1 cellular context compared by ENCODE assay signal in the genomic region with DNA sequence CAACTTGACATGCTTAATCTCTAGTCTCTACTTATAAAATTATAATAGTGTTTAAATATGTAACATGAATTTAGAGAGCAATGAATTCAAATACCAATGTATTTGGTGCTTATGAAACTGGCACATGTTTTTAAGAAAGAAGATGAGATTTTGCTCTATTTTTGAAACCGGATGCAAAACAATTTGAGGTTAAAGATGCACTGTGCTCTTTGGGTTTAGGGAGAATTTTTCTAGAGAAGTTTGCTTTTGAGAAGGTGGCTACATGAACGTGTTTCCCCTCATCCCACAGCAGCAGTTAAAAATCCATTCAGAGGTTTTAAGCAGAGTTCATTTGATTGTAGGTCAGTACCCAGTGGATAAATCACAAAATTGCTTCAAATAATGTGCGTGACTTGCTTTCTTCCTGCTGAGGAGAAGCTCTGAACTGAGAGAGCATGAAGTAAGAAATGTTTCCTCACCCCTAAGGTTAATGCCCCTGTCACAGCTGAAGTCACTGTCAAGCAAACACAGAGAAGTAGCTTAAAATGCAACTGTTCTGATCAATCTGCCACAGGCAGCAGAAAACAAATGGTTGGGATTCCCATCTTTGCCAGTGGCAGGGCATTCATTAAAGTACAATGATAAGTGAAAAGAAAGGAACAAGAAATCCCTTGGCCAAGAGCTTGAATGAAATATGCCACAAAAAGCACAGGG.
TF ChIP-seq lines count a peak whose summit lies in the region.

No MANE protein-coding gene starts in this region.

TF ChIP-seq in HCT116, 20 proteins besides CTCF, POLR2A, EP300 and RAD21:
- no peak for TF ChIP-seq ZBTB33 (IDR thresholded peaks at IDR 0.05; ENCODE audit: extremely low read depth, insufficient replicate concordance, low read length)
- TF ChIP-seq JUND (IDR thresholded peaks at IDR 0.05): no peak
- TF ChIP-seq EZH2phosphoT487 (IDR thresholded peaks at IDR 0.05; ENCODE audit: borderline replicate concordance): no peak
- TF ChIP-seq SIN3A (IDR thresholded peaks at IDR 0.05; ENCODE audit: low read depth): no peak
- TF ChIP-seq FOSL1 (IDR thresholded peaks at IDR 0.05; ENCODE audit: low read depth): no peak
- TF ChIP-seq ZNF274 (IDR thresholded peaks at IDR 0.05; ENCODE audit: low read depth, low read length): no peak
- TF ChIP-seq CEBPB (IDR thresholded peaks at IDR 0.05; ENCODE audit: low read depth): no peak
- TF ChIP-seq SRF (IDR thresholded peaks at IDR 0.05; ENCODE audit: low read depth): no peak
- TF ChIP-seq ELF1 (IDR thresholded peaks at IDR 0.05; ENCODE audit: borderline replicate concordance, low read depth): no peak
- TF ChIP-seq YY1 (IDR thresholded peaks at IDR 0.05; ENCODE audit: extremely low read depth, insufficient replicate concordance, low read depth, low read length): no peak
- TF ChIP-seq, protein P1, sequence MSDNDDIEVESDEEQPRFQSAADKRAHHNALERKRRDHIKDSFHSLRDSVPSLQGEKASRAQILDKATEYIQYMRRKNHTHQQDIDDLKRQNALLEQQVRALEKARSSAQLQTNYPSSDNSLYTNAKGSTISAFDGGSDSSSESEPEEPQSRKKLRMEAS (IDR thresholded peaks at IDR 0.05): no peak
- TF ChIP-seq TCF7L2 (IDR thresholded peaks at IDR 0.05; ENCODE audit: borderline replicate concordance, extremely low read depth, insufficient read depth, insufficient read length): no peak
- no peak for TF ChIP-seq REST (IDR thresholded peaks at IDR 0.05; ENCODE audit: low read depth)
